Comparison of ENCODE assay signal across 12 cellular contexts in the genomic region with DNA sequence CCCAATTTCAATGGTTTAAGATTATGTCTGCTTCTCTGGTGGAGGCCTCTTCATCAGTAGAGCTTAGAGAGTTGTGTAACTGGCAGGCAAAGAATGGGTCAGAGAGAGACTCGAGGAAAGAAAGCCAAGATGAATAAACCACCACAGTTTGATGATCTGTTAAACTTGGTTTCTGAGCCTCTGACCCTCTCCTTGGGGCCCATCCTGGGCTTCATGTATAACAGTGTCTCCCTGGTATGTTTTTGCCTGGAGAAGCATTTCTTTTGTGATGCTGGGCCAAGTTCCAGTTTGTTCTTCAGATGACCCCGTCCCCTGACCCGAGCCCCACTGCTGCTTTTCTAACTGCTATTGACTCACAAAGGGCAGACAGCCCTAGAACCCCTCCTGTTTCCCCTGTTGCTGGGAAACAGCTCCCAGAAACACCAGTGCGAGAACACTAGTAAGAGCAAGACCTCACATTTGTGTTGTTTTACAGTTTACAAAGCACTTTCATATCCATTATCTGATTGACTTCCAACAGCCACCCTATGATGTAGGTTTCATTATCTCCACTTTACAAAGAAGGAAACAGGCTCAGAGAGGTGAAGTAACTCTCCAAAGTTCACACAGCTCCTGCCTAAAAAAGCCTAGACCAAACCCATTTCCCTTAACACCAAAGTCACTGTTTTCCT. TPM values are rescaled to one million over a fixed set of nuclear protein-coding genes. Genes with fewer than 3 reads are reported as not detected.
DNase-seq lines count a peak whose midpoint lies in the region; FAIRE-seq and TF ChIP-seq lines count a peak whose summit lies in the region.
"Had no signal": no experiment of that assay in that cellular context is flagged by ENCODE, and none has a peak within 500 bp of the region (broad histone marks: within the 10 kb centered on the region; RNA-seq: fewer than 3 reads in every experiment).

No MANE protein-coding gene starts in this region.

- 72 to 78% methylated on average over 3 to 4 of the region's 4 CpGs for WGBS in endodermal cell (ENCODE audit: insufficient coverage in 1 of 2, insufficient read length in 1 of 2), 2 experiments

- H4K20me1 ChIP-seq in KMS-11 (ENCODE audit: insufficient read depth), result no peaks in the 10 kb centered on the region

- no peak for FAIRE-seq in GM12891 (lab: Jason Lieb, UNC)

- H3K4me3 ChIP-seq in KMS-11 (IDR thresholded peaks at IDR 0.05; ENCODE audit: insufficient read depth, low read depth, low read length) (no peak overlapping the region), endodermal cell (ENCODE audit: low read length) (no peak overlapping the region), skeletal muscle cell (ENCODE audit: low read depth, low read length) (no peak overlapping the region)
- H3K4me3 ChIP-seq: upper lobe of left lung had no signal

- POLR2A ChIA-PET in activated CD4-positive, alpha-beta memory T cell treated with anti-CD3 and anti-CD28 coated beads, Interleukin-2, amount 10 ng/mL, durations not matched to agents 7 days and 5 days (lab: Charles Lee), result interaction anchor here (0.5 to 18.8 kb wide), 22 partner anchors 9 to 392 kb away, joined by 3 to 1051 read pairs (median 8); partner anchors contain the start of genes CD2 and TTF2

- in situ Hi-C loops in KBM-7 (cut with MboI; ENCODE audit: low pct_unique_long_range_greater_than_20kb, low sequenced_read_pairs), result no loop called here

- TF ChIP-seq CTCF in KMS-11 (conservative IDR thresholded peaks at IDR 0.05; ENCODE audit: low read depth, low read length) (no peak), endodermal cell (conservative IDR thresholded peaks at IDR 0.05) (no peak)

- peak overlapping the region; percentile 42 for H3K4me2 ChIP-seq in KMS-11

- peak overlapping the region; percentile 74 for H2AFZ ChIP-seq in KMS-11 (ENCODE audit: low read depth)

- peaks cover 99% of the 10 kb centered on the region for H3K36me3 Mint-ChIP-seq in activated CD4-positive, alpha-beta memory T cell treated with anti-CD3 and anti-CD28 coated beads, Interleukin-2, amount 10 ng/mL, durations not matched to agents 7 days and 5 days (ENCODE audit: low read depth)
- H3K36me3 Mint-ChIP-seq in endodermal cell (ENCODE audit: low read depth), result no peaks in the 10 kb centered on the region

- peak overlapping the region; percentile 99 for H3K27ac Mint-ChIP-seq in activated CD4-positive, alpha-beta memory T cell treated with anti-CD3 and anti-CD28 coated beads, Interleukin-2, amount 10 ng/mL, durations not matched to agents 7 days and 5 days
- H3K27ac Mint-ChIP-seq in endodermal cell, result no peak overlapping the region

- H3K9me3 Mint-ChIP-seq in activated CD4-positive, alpha-beta memory T cell treated with anti-CD3 and anti-CD28 coated beads, Interleukin-2, amount 10 ng/mL, durations not matched to agents 7 days and 5 days, result no peaks in the 10 kb centered on the region
- no peaks in the 10 kb centered on the region for H3K9me3 Mint-ChIP-seq in endodermal cell

- H3K27ac ChIP-seq in KMS-11 (peak overlapping the region; percentile 96), endodermal cell (ENCODE audit: low read depth, low read length) (peak overlapping the region; percentile 78)

- peak overlapping the region; percentile 30; the same call in 1 of the 2 replicates for H3K9ac ChIP-seq in KMS-11
- no peak overlapping the region for H3K9ac ChIP-seq in endodermal cell (ENCODE audit: extremely low read depth, low read length, poor library complexity, severe bottlenecking)

- no peak for TF ChIP-seq POLR2A in GM12891 (IDR thresholded peaks at IDR 0.05; ENCODE audit: low read depth, low read length)

- H3K79me2 ChIP-seq in KMS-11 (ENCODE audit: insufficient read depth, low read depth), result no peaks in the 10 kb centered on the region

- H3K36me3 ChIP-seq in KMS-11 (ENCODE audit: insufficient read depth) (no peaks in the 10 kb centered on the region), endodermal cell (ENCODE audit: control insufficient read depth, insufficient read depth, low read length) (no peaks in the 10 kb centered on the region)
- H3K36me3 ChIP-seq: upper lobe of left lung had no signal

- peaks cover 64% of the 10 kb centered on the region for H3K4me1 ChIP-seq in KMS-11 (ENCODE audit: low read depth, poor library complexity, severe bottlenecking)
- H3K4me1 ChIP-seq in endodermal cell (ENCODE audit: control insufficient read depth, insufficient read depth, low read length), result peaks cover 5% of the 10 kb centered on the region

- no peaks in the 10 kb centered on the region for H3K27me3 ChIP-seq in KMS-11 (ENCODE audit: insufficient read depth, low read depth)
- no peaks in the 10 kb centered on the region for H3K27me3 ChIP-seq in endodermal cell (ENCODE audit: control insufficient read depth, insufficient read depth, low read length, poor library complexity, severe bottlenecking)
- H3K27me3 ChIP-seq: upper lobe of left lung had no signal

- CTCF ChIA-PET in activated CD4-positive, alpha-beta memory T cell treated with anti-CD3 and anti-CD28 coated beads, Interleukin-2, amount 10 ng/mL, durations not matched to agents 7 days and 5 days (lab: Charles Lee), result interaction anchor here (0.6 to 12.6 kb wide), 13 partner anchors 8 to 297 kb away, joined by 3 to 139 read pairs (median 7); partner anchors contain the start of genes CD2 and TTF2

- DNase-seq in activated CD4-positive, alpha-beta memory T cell treated with anti-CD3 and anti-CD28 coated beads, Interleukin-2, amount 10 ng/mL, durations not matched to agents 7 days and 5 days, result peak; percentile 75
- DNase-seq in endodermal cell (no peak), skeletal muscle cell (ENCODE audit: low read depth) (peak; percentile 81), KBM-7 (no peak), activated gamma-delta T cell (lab: John Stamatoyannopoulos, UW) (no peak), HuH-7.5 (ENCODE audit: low spot score) (no peak), GM12891 (ENCODE audit: insufficient read length, low spot score) (no peak)
- DNase-seq: upper lobe of left lung had no signal

- peaks cover 89% of the 10 kb centered on the region for H3K4me1 Mint-ChIP-seq in activated CD4-positive, alpha-beta memory T cell treated with anti-CD3 and anti-CD28 coated beads, Interleukin-2, amount 10 ng/mL, durations not matched to agents 7 days and 5 days
- peaks cover 7% of the 10 kb centered on the region for H3K4me1 Mint-ChIP-seq in endodermal cell

- no peaks in the 10 kb centered on the region for H3K27me3 Mint-ChIP-seq in activated CD4-positive, alpha-beta memory T cell treated with anti-CD3 and anti-CD28 coated beads, Interleukin-2, amount 10 ng/mL, durations not matched to agents 7 days and 5 days
- no peaks in the 10 kb centered on the region for H3K27me3 Mint-ChIP-seq in endodermal cell (ENCODE audit: insufficient read depth)

- H3K9me3 ChIP-seq in endodermal cell (ENCODE audit: control insufficient read depth, low read length), result no peaks in the 10 kb centered on the region
- H3K9me3 ChIP-seq: upper lobe of left lung had no signal

- H3K4me3 Mint-ChIP-seq in activated CD4-positive, alpha-beta memory T cell treated with anti-CD3 and anti-CD28 coated beads, Interleukin-2, amount 10 ng/mL, durations not matched to agents 7 days and 5 days, result peak overlapping the region; percentile 78
- H3K4me3 Mint-ChIP-seq in endodermal cell, result no peak overlapping the region

TF ChIP-seq in GM12891, 5 proteins besides CTCF, POLR2A, EP300 and RAD21:
- no peak for TF ChIP-seq TAF1 (IDR thresholded peaks at IDR 0.05; ENCODE audit: low read depth, low read length)
- no peak for TF ChIP-seq POLR2AphosphoS5 (IDR thresholded peaks at IDR 0.05; ENCODE audit: low read depth, low read length)
- no peak for TF ChIP-seq PAX5 (IDR thresholded peaks at IDR 0.05; ENCODE audit: insufficient read depth, low read length, severe bottlenecking)
- TF ChIP-seq POU2F2 (IDR thresholded peaks at IDR 0.05; ENCODE audit: low read depth, low read length), result no peak
- no peak for TF ChIP-seq SPI1 (IDR thresholded peaks at IDR 0.05; ENCODE audit: low read depth, low read length)

RNA-seq across cellular contexts. Expression of gene CD2, which starts 9.0 kb away (rescaled TPM):
- total RNA-seq in activated CD4-positive, alpha-beta memory T cell treated with anti-CD3 and anti-CD28 coated beads, Interleukin-2, amount 10 ng/mL, durations not matched to agents 7 days and 5 days, result 100 to 1,000 TPM; 329 to 340 TPM
- not detected for total RNA-seq in endodermal cell
- polyA plus RNA-seq in endodermal cell (2013, experiment 1 of 2), result not detected
- not detected for polyA plus RNA-seq in endodermal cell (2013, experiment 2 of 2)
- polyA plus RNA-seq in GM12891 (2012; ENCODE audit: low read depth, missing spikeins), result not detected
- total RNA-seq: Calu3, epithelial cell of proximal tubule, SK-MEL-5 had no signal

Comparison
In these comparisons a context has a peak if more than half of its experiments do, and no peak if none do; other contexts are left out.
1. DNase-seq: peak in activated CD4-positive, alpha-beta memory T cell treated with anti-CD3 and anti-CD28 coated beads, Interleukin-2, amount 10 ng/mL, durations not matched to agents 7 days and 5 days (single experiment) and skeletal muscle cell (single experiment); none in endodermal cell (single experiment), KBM-7 (single experiment), activated gamma-delta T cell (single experiment), HuH-7.5 (single experiment) and GM12891 (single experiment).
2. RNA of gene CD2, which starts 9.0 kb away (total RNA-seq): 329 to 340 TPM in activated CD4-positive, alpha-beta memory T cell treated with anti-CD3 and anti-CD28 coated beads, Interleukin-2, amount 10 ng/mL, durations not matched to agents 7 days and 5 days; not detected in endodermal cell; every median in the first group is over 100 times any median in the second.